Comparison of ENCODE assay signal across 25 cellular contexts in the genomic region with DNA sequence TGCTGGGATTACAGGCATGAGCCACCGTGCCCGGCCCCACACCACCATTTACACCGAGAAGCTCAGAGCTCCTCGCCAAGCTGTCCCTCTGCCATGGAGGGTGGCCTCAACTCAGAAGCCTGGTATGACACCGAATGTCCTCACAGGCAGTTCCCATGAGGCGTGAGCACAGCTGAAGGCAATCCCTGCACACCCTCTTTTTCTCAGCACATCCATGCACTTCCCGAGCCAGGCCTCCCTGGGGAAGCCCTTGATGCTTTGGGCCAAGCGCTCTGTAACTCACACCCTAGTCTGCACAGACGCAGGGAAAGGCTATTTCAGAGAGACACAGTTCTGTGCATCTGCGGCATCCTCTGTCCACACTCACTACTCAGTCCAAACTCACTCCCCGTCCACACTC. TPM values are rescaled to one million over a fixed set of nuclear protein-coding genes. Genes with fewer than 3 reads are reported as not detected.
"Had no signal": no experiment of that assay in that cellular context is flagged by ENCODE, and none has a peak within 500 bp of the region (broad histone marks: within the 10 kb centered on the region; RNA-seq: fewer than 3 reads in every experiment).

No MANE protein-coding gene starts in this region.

- H3K9me3 ChIP-seq: body of pancreas, pancreas, tibial artery had no signal

- H3K36me3 ChIP-seq: cardiac muscle cell, pancreas had no signal

- H3K4me3 Mint-ChIP-seq: activated B cell treated with CpG ODN at 0.5 μM for 24 hours; activated CD4-positive, alpha-beta memory T cell treated with anti-CD3 and anti-CD28 coated beads for 36 hours; activated CD4-positive, alpha-beta T cell treated with anti-CD3 and anti-CD28 coated beads for 36 hours; activated naive CD4-positive, alpha-beta T cell treated with anti-CD3 and anti-CD28 coated beads, Interleukin-2, amount 50 U/mL, for 24 hours; activated T-cell treated with anti-CD3 and anti-CD28 coated beads, Interleukin-2, amount 50 U/mL, for 72 hours; effector memory CD8-positive, alpha-beta T cell; memory B cell; neural crest cell; stimulated activated effector memory CD8-positive, alpha-beta T cell treated with anti-CD3 and anti-CD28 coated beads, Interleukin-12 subunit alpha, Interleukin-12 subunit beta, amount 100 ng/mL, for 72 hours; stimulated activated naive CD8-positive, alpha-beta T cell treated with anti-CD3 and anti-CD28 coated beads, Interleukin-15, amount 100 ng/mL, for 72 hours; T-helper 17 cell had no signal

- H3K27me3 ChIP-seq: body of pancreas, cardiac muscle cell, pancreas, tibial artery had no signal

- H3K27ac ChIP-seq: body of pancreas, cardiac muscle cell, pancreas, tibial artery had no signal

- H3K4me3 ChIP-seq: body of pancreas, cardiac muscle cell, pancreas, tibial artery had no signal

- H3K27ac Mint-ChIP-seq: activated B cell treated with CpG ODN at 0.5 μM for 24 hours; activated CD4-positive, alpha-beta memory T cell treated with anti-CD3 and anti-CD28 coated beads for 36 hours; activated CD4-positive, alpha-beta T cell treated with anti-CD3 and anti-CD28 coated beads for 36 hours; activated naive CD4-positive, alpha-beta T cell treated with anti-CD3 and anti-CD28 coated beads, Interleukin-2, amount 50 U/mL, for 24 hours; activated T-cell treated with anti-CD3 and anti-CD28 coated beads, Interleukin-2, amount 50 U/mL, for 72 hours; memory B cell; stimulated activated effector memory CD8-positive, alpha-beta T cell treated with anti-CD3 and anti-CD28 coated beads, Interleukin-12 subunit alpha, Interleukin-12 subunit beta, amount 100 ng/mL, for 72 hours; stimulated activated naive CD8-positive, alpha-beta T cell treated with anti-CD3 and anti-CD28 coated beads, Interleukin-15, amount 100 ng/mL, for 72 hours; T-helper 17 cell had no signal

- H3K36me3 Mint-ChIP-seq: activated CD4-positive, alpha-beta memory T cell treated with anti-CD3 and anti-CD28 coated beads for 36 hours; activated naive CD4-positive, alpha-beta T cell treated with anti-CD3 and anti-CD28 coated beads, Interleukin-2, amount 50 U/mL, for 24 hours had no signal

- H3K4me1 ChIP-seq: body of pancreas, pancreas, tibial artery had no signal

- DNase-seq: activated B cell treated with CpG ODN at 0.5 μM for 24 hours; activated CD4-positive, alpha-beta memory T cell treated with anti-CD3 and anti-CD28 coated beads for 36 hours; activated CD4-positive, alpha-beta T cell treated with anti-CD3 and anti-CD28 coated beads for 36 hours; activated gamma-delta T cell treated with Interleukin-2 at 50 U/mL for 16 hours; activated T-cell treated with anti-CD3 and anti-CD28 coated beads, Interleukin-2, amount 50 U/mL, for 72 hours; anterior cingulate cortex; body of pancreas; dermis blood vessel endothelial cell; effector memory CD8-positive, alpha-beta T cell; foreskin melanocyte; hippocampal formation; kidney glomerular epithelial cell; pancreas; stimulated activated CD4-positive, alpha-beta T cell treated with anti-CD3 and anti-CD28 coated beads, Interleukin-1b, Interleukin-23, amount 100 ng/mL, for 48 hours; stimulated activated naive CD8-positive, alpha-beta T cell treated with anti-CD3 and anti-CD28 coated beads, Interleukin-15, amount 100 ng/mL, for 72 hours; SW 1271; T-helper 17 cell; tibial artery had no signal

- H3K27me3 Mint-ChIP-seq: activated B cell treated with CpG ODN at 0.5 μM for 24 hours; activated naive CD4-positive, alpha-beta T cell treated with anti-CD3 and anti-CD28 coated beads, Interleukin-2, amount 50 U/mL, for 24 hours had no signal

- H3K4me1 Mint-ChIP-seq: activated B cell treated with CpG ODN at 0.5 μM for 24 hours; activated CD4-positive, alpha-beta T cell treated with anti-CD3 and anti-CD28 coated beads for 36 hours; activated naive CD4-positive, alpha-beta T cell treated with anti-CD3 and anti-CD28 coated beads, Interleukin-2, amount 50 U/mL, for 24 hours; memory B cell; neural crest cell; stimulated activated naive CD8-positive, alpha-beta T cell treated with anti-CD3 and anti-CD28 coated beads, Interleukin-15, amount 100 ng/mL, for 72 hours; T-helper 17 cell had no signal

- ATAC-seq: activated CD4-positive, alpha-beta T cell treated with anti-CD3 and anti-CD28 coated beads for 36 hours; activated T-cell treated with anti-CD3 and anti-CD28 coated beads, Interleukin-2, amount 50 U/mL, for 72 hours; body of pancreas; effector memory CD8-positive, alpha-beta T cell; esophagus mucosa; pancreas; stimulated activated effector memory CD8-positive, alpha-beta T cell treated with anti-CD3 and anti-CD28 coated beads, Interleukin-12 subunit alpha, Interleukin-12 subunit beta, amount 100 ng/mL, for 72 hours; stimulated activated naive CD8-positive, alpha-beta T cell treated with anti-CD3 and anti-CD28 coated beads, Interleukin-15, amount 100 ng/mL, for 72 hours; T-helper 17 cell had no signal

RNA-seq across cellular contexts. Expression of a gene that starts 18.4 kb away (rescaled TPM):
- total RNA-seq: activated B cell treated with CpG ODN at 0.5 μM for 24 hours; activated CD4-positive, alpha-beta memory T cell treated with anti-CD3 and anti-CD28 coated beads for 36 hours; activated CD4-positive, alpha-beta T cell treated with anti-CD3 and anti-CD28 coated beads for 36 hours; activated T-cell treated with anti-CD3 and anti-CD28 coated beads, Interleukin-2, amount 50 U/mL, for 72 hours; endothelial cell of umbilical vein; T-helper 17 cell had no signal
